Comparison of ENCODE assay signal across 30 cellular contexts in genomic region chr11:118138839-118139420, GRCh38. TPM values are rescaled to one million over a fixed set of nuclear protein-coding genes. Genes with fewer than 3 reads are reported as not detected.
"Had no signal": no experiment of that assay in that cellular context is flagged by ENCODE, and none has a peak within 500 bp of the region (broad histone marks: within the 10 kb centered on the region; RNA-seq: fewer than 3 reads in every experiment).

No MANE protein-coding gene starts in this region.

- H3K27me3 ChIP-seq: vagina had no signal

- H3K4me3 ChIP-seq: heart left ventricle, lung, mucosa of descending colon, vagina had no signal

- H3K4me1 Mint-ChIP-seq: activated naive CD4-positive, alpha-beta T cell treated with anti-CD3 and anti-CD28 coated beads, Interleukin-2, amount 50 U/mL, for 24 hours; activated naive CD8-positive, alpha-beta T cell treated with anti-CD3 and anti-CD28 coated beads, Interleukin-2, amount 50 U/mL, for 24 hours; immature natural killer cell had no signal

- ATAC-seq: activated naive CD8-positive, alpha-beta T cell treated with anti-CD3 and anti-CD28 coated beads, Interleukin-2, amount 50 U/mL, for 24 hours; esophagus mucosa; heart left ventricle; left lobe of liver; mucosa of descending colon; right cardiac atrium had no signal

- H3K36me3 ChIP-seq: vagina had no signal

- H3K4me3 Mint-ChIP-seq: activated CD4-positive, alpha-beta memory T cell treated with anti-CD3 and anti-CD28 coated beads for 36 hours; activated CD4-positive, alpha-beta T cell treated with anti-CD3 and anti-CD28 coated beads, Interleukin-2, amount 10 ng/mL, durations not matched to agents 24 days and 14 days; activated naive CD4-positive, alpha-beta T cell treated with anti-CD3 and anti-CD28 coated beads, Interleukin-2, amount 50 U/mL, for 24 hours; activated naive CD8-positive, alpha-beta T cell treated with anti-CD3 and anti-CD28 coated beads, Interleukin-2, amount 50 U/mL, for 24 hours; activated T-cell treated with anti-CD3 and anti-CD28 coated beads, Interleukin-2, amount 50 U/mL, for 24 hours; immature natural killer cell; stimulated activated naive CD8-positive, alpha-beta T cell treated with anti-CD3 and anti-CD28 coated beads, Interleukin-15, amount 100 ng/mL, for 72 hours; type B pancreatic cell had no signal

- H3K36me3 Mint-ChIP-seq: activated CD4-positive, alpha-beta memory T cell treated with anti-CD3 and anti-CD28 coated beads for 36 hours; activated naive CD4-positive, alpha-beta T cell treated with anti-CD3 and anti-CD28 coated beads, Interleukin-2, amount 50 U/mL, for 24 hours; immature natural killer cell; type B pancreatic cell had no signal

- H3K4me1 ChIP-seq: vagina had no signal

- H3K27ac Mint-ChIP-seq: activated CD4-positive, alpha-beta memory T cell treated with anti-CD3 and anti-CD28 coated beads for 36 hours; activated CD4-positive, alpha-beta T cell treated with anti-CD3 and anti-CD28 coated beads, Interleukin-2, amount 10 ng/mL, durations not matched to agents 24 days and 14 days; activated naive CD4-positive, alpha-beta T cell treated with anti-CD3 and anti-CD28 coated beads, Interleukin-2, amount 50 U/mL, for 24 hours; activated naive CD8-positive, alpha-beta T cell treated with anti-CD3 and anti-CD28 coated beads, Interleukin-2, amount 50 U/mL, for 24 hours; activated T-cell treated with anti-CD3 and anti-CD28 coated beads, Interleukin-2, amount 50 U/mL, for 24 hours; immature natural killer cell had no signal

- H3K9me3 Mint-ChIP-seq: activated CD4-positive, alpha-beta memory T cell treated with anti-CD3 and anti-CD28 coated beads for 36 hours; activated CD4-positive, alpha-beta T cell treated with anti-CD3 and anti-CD28 coated beads, Interleukin-2, amount 10 ng/mL, durations not matched to agents 24 days and 14 days; activated naive CD4-positive, alpha-beta T cell treated with anti-CD3 and anti-CD28 coated beads, Interleukin-2, amount 50 U/mL, for 24 hours; activated naive CD8-positive, alpha-beta T cell treated with anti-CD3 and anti-CD28 coated beads, Interleukin-2, amount 50 U/mL, for 24 hours; activated T-cell treated with anti-CD3 and anti-CD28 coated beads, Interleukin-2, amount 50 U/mL, for 24 hours; immature natural killer cell; stimulated activated naive CD8-positive, alpha-beta T cell treated with anti-CD3 and anti-CD28 coated beads, Interleukin-15, amount 100 ng/mL, for 72 hours; type B pancreatic cell had no signal

- H3K27ac ChIP-seq: heart left ventricle, vagina had no signal

- DNase-seq: activated CD4-positive, alpha-beta memory T cell treated with anti-CD3 and anti-CD28 coated beads for 36 hours; activated CD4-positive, alpha-beta T cell treated with anti-CD3 and anti-CD28 coated beads, Interleukin-2, amount 10 ng/mL, durations not matched to agents 24 days and 14 days; activated CD8-positive, alpha-beta memory T cell treated with anti-CD3 and anti-CD28 coated beads, Interleukin-2, amount 50 U/mL, for 48 hours; activated naive CD8-positive, alpha-beta T cell treated with anti-CD3 and anti-CD28 coated beads, Interleukin-2, amount 50 U/mL, for 24 hours; activated T-cell treated with anti-CD3 and anti-CD28 coated beads, Interleukin-2, amount 50 U/mL, for 24 hours; amygdala; caudate nucleus; foreskin fibroblast; heart left ventricle; hypothalamus; immature natural killer cell; mesendoderm; mucosa of descending colon; occipital lobe; right cardiac atrium; stimulated activated CD4-positive, alpha-beta T cell treated with anti-CD3 and anti-CD28 coated beads, Interleukin-2, amount 100 ng/mL, for 48 hours; stimulated activated naive CD8-positive, alpha-beta T cell treated with anti-CD3 and anti-CD28 coated beads, Interleukin-15, amount 100 ng/mL, for 72 hours; substantia nigra had no signal

RNA-seq across cellular contexts. Expression of gene SCN4B, which starts 13.7 kb away (rescaled TPM):
- total RNA-seq: myocyte had no signal
- polyA plus RNA-seq: immature natural killer cell had no signal

RNA-seq across cellular contexts. Expression of gene SCN2B, which starts 37.5 kb away (rescaled TPM):
- total RNA-seq: activated CD4-positive, alpha-beta memory T cell treated with anti-CD3 and anti-CD28 coated beads for 36 hours; activated CD8-positive, alpha-beta memory T cell treated with anti-CD3 and anti-CD28 coated beads for 36 hours; left lobe of liver; myocyte; T-helper 2 cell treated with Interferon-gamma antibody and Interleukin-4, amounts not matched to agents 100 ng/mL and 5 ng/mL, for 36 hours had no signal
- polyA plus RNA-seq: immature natural killer cell had no signal

RNA-seq across cellular contexts. Expression of gene SMIM35, which starts 52.2 kb away (rescaled TPM):
- total RNA-seq: esophagus mucosa, kidney epithelial cell, mucosa of descending colon, myocyte, occipital lobe, right cardiac atrium, skeletal muscle tissue, vagina had no signal
- polyA plus RNA-seq: heart left ventricle, neural cell, right cardiac atrium had no signal
